8 cellular contexts compared by ENCODE assay signal in the genomic region with DNA sequence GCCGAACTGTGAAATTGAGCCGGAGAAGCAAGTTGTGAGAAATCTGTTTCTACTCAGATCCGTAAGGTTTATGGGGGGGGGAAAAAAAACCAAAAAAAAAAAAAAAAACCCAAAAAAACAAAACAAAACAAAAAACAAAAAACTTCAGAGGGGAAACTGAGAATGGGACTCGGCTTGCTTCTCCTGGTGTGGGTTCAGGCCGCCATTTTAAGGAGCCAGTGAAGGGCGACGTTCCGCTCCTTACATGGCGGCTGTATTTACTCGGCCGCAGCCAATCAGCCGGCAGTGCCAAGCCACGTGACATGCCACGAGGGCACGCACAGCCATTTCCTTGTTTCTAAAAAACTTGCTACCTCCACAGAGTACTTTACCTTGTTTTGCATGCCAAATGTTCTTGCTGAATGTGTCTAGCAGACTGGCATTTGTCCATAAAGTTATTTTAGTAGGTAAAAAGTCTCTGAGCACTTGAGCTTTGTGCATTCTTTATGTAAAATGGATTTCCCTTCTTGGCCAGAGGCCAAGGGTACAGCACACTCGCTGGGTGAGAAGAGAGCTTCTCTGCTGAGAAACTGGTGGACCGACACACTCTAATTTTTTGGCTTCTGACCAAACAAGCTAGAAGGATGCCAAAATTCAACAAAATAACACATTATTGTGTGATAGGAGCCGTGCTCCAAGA.
DNase-seq lines count a peak whose midpoint lies in the region; ATAC-seq, FAIRE-seq and TF ChIP-seq lines count a peak whose summit lies in the region.

No MANE protein-coding gene starts in this region.

- H2AFZ ChIP-seq in H1 (ENCODE audit: low read length): no peak overlapping the region

- POLR2A ChIA-PET in H1 (lab: Charles Lee; ENCODE audit: partially characterized antibody): no interaction called here

- H3K4me1 ChIP-seq in H1 (replicated peaks in 1 of 4; ENCODE audit: control insufficient read depth in 3 of 4, insufficient read depth in 4 of 4, low read length in 3 of 4): peaks cover 0 to 4% (median 1%) of the 10 kb centered on the region in 4 experiments; a peak in 2 of 7 replicates
- H3K4me1 ChIP-seq in aorta (ENCODE audit: control insufficient read depth in 1 of 2, insufficient read depth in 2 of 2, low read length in 2 of 2): peaks cover 4 to 11% of the 10 kb centered on the region in 2 donors

- TF ChIP-seq CTCF in H1 (IDR thresholded peaks at IDR 0.05; ENCODE audit: control extremely low read depth in 1 of 3, insufficient read depth in 1 of 3, low read depth in 1 of 3, low read length in 3 of 3): no peak

- CTCF ChIA-PET in H1 (lab: Charles Lee; ENCODE audit: partially characterized antibody): interaction anchor here (1.2 to 1.8 kb wide), 2 partner anchors 21 to 131 kb away, joined by 3 read pairs; no protein-coding TSS in a partner anchor

- H4K20me1 ChIP-seq in H1 (replicated peaks in 1 of 2; ENCODE audit: control insufficient read depth in 1 of 2, insufficient read depth in 2 of 2, low read length in 2 of 2): no peaks in the 10 kb centered on the region

- DNase-seq in Caki2 (ENCODE audit: low read depth) (peak; percentile 86), NCI-H345 treated with DMSO at 0.1 percent for 48 hours (lab: John Stamatoyannopoulos, UW; ENCODE audit: unreplicated experiment) (peak; percentile 57), H1 (ENCODE audit: low read depth in 1 of 2, low spot score in 2 of 2) (no peak), mesenteric fat pad (ENCODE audit: low spot score) (peak; percentile 94), aorta (peak; percentile 94 to 97)
- DNase-seq in stimulated activated naive CD8-positive, alpha-beta T cell treated with anti-CD3 and anti-CD28 coated beads, Interleukin-15, Interleukin-2, amounts not matched to agents 100 U/mL and 50 U/mL, for 24 hours: no peak
- DNase-seq in stimulated activated CD4-positive, alpha-beta T cell treated with anti-CD3 and anti-CD28 coated beads, Interleukin-12 subunit alpha, Interleukin-12 subunit beta, amount 100 ng/mL, for 4 hours: no peak

- H2BK5ac ChIP-seq in H1 (ENCODE audit: low read depth, low read length): no peak overlapping the region

- no peaks in the 10 kb centered on the region; a peak in 1 of 7 replicates for H3K27me3 ChIP-seq in H1 (replicated peaks in 1 of 4; ENCODE audit: control insufficient read depth in 3 of 4, extremely low read depth in 1 of 4, insufficient read depth in 3 of 4, low read length in 3 of 4)
- no peaks in the 10 kb centered on the region for H3K27me3 ChIP-seq in aorta (ENCODE audit: control insufficient read depth in 1 of 2, insufficient read depth in 2 of 2, low read length in 1 of 2)

- no peak overlapping the region for H2AK5ac ChIP-seq in H1 (ENCODE audit: low read depth, low read length)

- H4K5ac ChIP-seq in H1 (ENCODE audit: insufficient read length, low read depth, low read length): no peak overlapping the region

- no peak overlapping the region for H3K14ac ChIP-seq in H1 (ENCODE audit: insufficient read length)

- no peak overlapping the region for H3K4me2 ChIP-seq in H1 (ENCODE audit: insufficient read depth in 1 of 2, low read depth in 2 of 2, low read length in 2 of 2)

- TF ChIP-seq EP300 in H1 (IDR thresholded peaks at IDR 0.05; ENCODE audit: borderline replicate concordance in 1 of 2, low read depth in 2 of 2, low read length in 2 of 2): no peak

- H3K9ac ChIP-seq in H1 (replicated peaks in 1 of 4; ENCODE audit: extremely low read depth in 1 of 4, low read depth in 3 of 4, low read length in 3 of 4): no peak overlapping the region

- H3K4me3 ChIP-seq in H1 (ENCODE audit: extremely low read depth in 1 of 4, insufficient read depth in 2 of 4, low read depth in 3 of 4, low read length in 4 of 4): no peak overlapping the region
- peak overlapping the region; percentile 8 to 71 for H3K4me3 ChIP-seq in aorta (ENCODE audit: low read length in 2 of 2)

- no peak overlapping the region for H2BK12ac ChIP-seq in H1 (ENCODE audit: low read depth, low read length)

- no peak overlapping the region for H3K23ac ChIP-seq in H1 (ENCODE audit: insufficient read length)

- TF ChIP-seq POLR2A in H1 (IDR thresholded peaks at IDR 0.05; ENCODE audit: control extremely low read depth in 1 of 2, low read depth in 2 of 2, low read length in 2 of 2): no peak

- no peak overlapping the region for H2BK120ac ChIP-seq in H1 (replicated peaks; ENCODE audit: low read depth, low read length)

- H2BK20ac ChIP-seq in H1 (ENCODE audit: low read length): no peak overlapping the region

- no peak overlapping the region for H3K4ac ChIP-seq in H1 (replicated peaks; ENCODE audit: insufficient read length, low read depth, low read length)

- in situ Hi-C loops in Caki2 (cut with HindIII; ENCODE audit: low pct_unique_long_range_greater_than_20kb, low sequenced_read_pairs): no loop called here

- no peak for TF ChIP-seq RAD21 in H1 (IDR thresholded peaks at IDR 0.05 in 1 of 2, conservative IDR thresholded peaks at IDR 0.05 in 1 of 2; ENCODE audit: low read depth in 2 of 2, low read length in 2 of 2)

- no peak overlapping the region for H2BK15ac ChIP-seq in H1 (ENCODE audit: low read length)

- H3K27ac ChIP-seq in H1 (ENCODE audit: low read depth, low read length): no peak overlapping the region
- H3K27ac ChIP-seq in aorta (ENCODE audit: low read depth in 1 of 2, low read length in 2 of 2): peak overlapping the region; percentile 69 to 86

- H4K91ac ChIP-seq in H1 (replicated peaks; ENCODE audit: insufficient read length, low read length): no peak overlapping the region

- intact Hi-C loops in aorta (cut with DNase I): loop anchor here (5.0 kb wide), 5 partner anchors 37 to 268 kb away; a partner anchor contains a TSS

- H3K18ac ChIP-seq in H1 (ENCODE audit: extremely low read depth, low read length): no peak overlapping the region

- FAIRE-seq in H1 (lab: Jason Lieb, UNC): no peak

- no peak overlapping the region; the same call in 1 of the 2 replicates for H4K8ac ChIP-seq in H1 (ENCODE audit: extremely low read depth, insufficient read depth, low read length)

- H3K23me2 ChIP-seq in H1 (ENCODE audit: low read depth, low read length): no peaks in the 10 kb centered on the region

- 94% methylated on average over 17 of the region's 18 CpGs; no CpG with 5 or more reads in 1 of the 2 experiments for WGBS in H1 (ENCODE audit: extremely low coverage in 1 of 2, insufficient coverage in 1 of 2, insufficient read length in 1 of 2, insufficient replicate concordance in 2 of 2, low coverage in 1 of 2, low lambda C conversion rate in 2 of 2, missing lambda C conversion rate in 1 of 2), 2 experiments
- 1 to 4% methylated on average over 18 of the region's 18 CpGs for WGBS in aorta, 2 donors

- H3K36me3 ChIP-seq in H1 (ENCODE audit: control insufficient read depth in 2 of 4, insufficient read depth in 4 of 4, low read length in 3 of 4) (no peaks in the 10 kb centered on the region), aorta (ENCODE audit: control insufficient read depth in 1 of 2, insufficient read depth in 2 of 2, low read length in 1 of 2) (no peaks in the 10 kb centered on the region)

- H3K9me3 ChIP-seq in H1 (ENCODE audit: insufficient read depth in 2 of 2, low read depth in 1 of 2, low read length in 1 of 2) (no peaks in the 10 kb centered on the region), aorta (ENCODE audit: control insufficient read depth, low read length) (no peaks in the 10 kb centered on the region)

- no peaks in the 10 kb centered on the region for H3K79me2 ChIP-seq in H1 (ENCODE audit: control insufficient read depth in 1 of 2, insufficient read depth in 2 of 2, low read length in 2 of 2)

- no peaks in the 10 kb centered on the region for H3K79me1 ChIP-seq in H1 (ENCODE audit: low read depth, low read length)

- H3K56ac ChIP-seq in H1 (replicated peaks; ENCODE audit: insufficient read length, low read depth, low read length): no peak overlapping the region

- ATAC-seq in aorta (ENCODE audit: low FRiP score): peak; percentile 93
- ATAC-seq in stimulated activated naive CD8-positive, alpha-beta T cell treated with anti-CD3 and anti-CD28 coated beads, Interleukin-15, Interleukin-2, amounts not matched to agents 100 U/mL and 50 U/mL, for 24 hours: no peak
- ATAC-seq in HG02588 (IDR thresholded peaks at IDR 0.05; ENCODE audit: unreplicated experiment): no peak

TF ChIP-seq in H1, 55 proteins besides CTCF, POLR2A, EP300 and RAD21:
- TF ChIP-seq YY1 (IDR thresholded peaks at IDR 0.05; ENCODE audit: low read depth, low read length) (peak; percentile 55; the same call in 1 of the 2 replicates), POU5F1 (IDR thresholded peaks at IDR 0.05; ENCODE audit: low read depth, low read length) (no peak)

Comparison
In these comparisons a context has a peak if more than half of its experiments do, and no peak if none do; other contexts are left out.
1. DNase-seq: peak in Caki2 (single experiment), NCI-H345 treated with DMSO at 0.1 percent for 48 hours (single experiment), mesenteric fat pad (single experiment) and aorta (2 of 2); none in H1 (0 of 2), stimulated activated naive CD8-positive, alpha-beta T cell treated with anti-CD3 and anti-CD28 coated beads, Interleukin-15, Interleukin-2, amounts not matched to agents 100 U/mL and 50 U/mL, for 24 hours (single experiment) and stimulated activated CD4-positive, alpha-beta T cell treated with anti-CD3 and anti-CD28 coated beads, Interleukin-12 subunit alpha, Interleukin-12 subunit beta, amount 100 ng/mL, for 4 hours (single experiment).
2. H3K4me3 ChIP-seq: peak in aorta (2 of 2); none in H1 (0 of 4).